ENCODE assay signal across 13 cellular contexts in genomic region chr9:99778308-99778707, GRCh38. TPM values are rescaled to one million over a fixed set of nuclear protein-coding genes. Genes with fewer than 3 reads are reported as not detected.
A peak's percentile ranks its signal among the peaks of the same experiment; 100 is the strongest.
DNase-seq lines count a peak whose midpoint lies in the region; ATAC-seq and TF ChIP-seq lines count a peak whose summit lies in the region.
"Had no signal": no experiment of that assay in that cellular context is flagged by ENCODE, and none has a peak within 500 bp of the region (broad histone marks: within the 10 kb centered on the region; RNA-seq: fewer than 3 reads in every experiment).

No MANE protein-coding gene starts in this region.

- H3K27me3 Mint-ChIP-seq in activated CD8-positive, alpha-beta memory T cell treated with anti-CD3 and anti-CD28 coated beads, Interleukin-2, amount 10 ng/mL, durations not matched to agents 7 days and 5 days, result peaks cover 12% of the 10 kb centered on the region

- peak; percentile 54 for DNase-seq in activated CD8-positive, alpha-beta memory T cell treated with anti-CD3 and anti-CD28 coated beads, Interleukin-2, amount 10 ng/mL, durations not matched to agents 7 days and 5 days
- no peak for DNase-seq in activated CD8-positive, alpha-beta memory T cell treated with anti-CD3 and anti-CD28 coated beads, Interleukin-2, amount 50 U/mL, for 48 hours
- peak; percentile 61 for DNase-seq in fibroblast of the aortic adventitia (ENCODE audit: low read depth)
- no peak for DNase-seq in stimulated activated effector memory CD8-positive, alpha-beta T cell treated with anti-CD3 and anti-CD28 coated beads, Interleukin-12 subunit alpha, Interleukin-12 subunit beta, amount 100 ng/mL, for 72 hours (ENCODE audit: low spot score in 2 of 2)
- no peak for DNase-seq in transverse colon
- DNase-seq in NCI-H1417 (lab: John Stamatoyannopoulos, UW), result no peak
- DNase-seq in esophagus squamous epithelium (lab: John Stamatoyannopoulos, UW), result no peak
- DNase-seq: endodermal cell, NCI-H2171 treated with DMSO at 0.1 percent for 48 hours had no signal

- intact Hi-C loops in transverse colon (cut with DNase I; ENCODE audit: low total_unique reads), result no loop called here
- intact Hi-C loops in esophagus squamous epithelium (cut with DNase I), result no loop called here

- H3K27ac Mint-ChIP-seq in activated CD8-positive, alpha-beta memory T cell treated with anti-CD3 and anti-CD28 coated beads, Interleukin-2, amount 10 ng/mL, durations not matched to agents 7 days and 5 days, result no peak overlapping the region
- H3K27ac Mint-ChIP-seq in stimulated activated effector memory CD8-positive, alpha-beta T cell treated with anti-CD3 and anti-CD28 coated beads, Interleukin-12 subunit alpha, Interleukin-12 subunit beta, amount 100 ng/mL, for 72 hours, result peak overlapping the region; percentile 76
- H3K27ac Mint-ChIP-seq: CD4-positive, CD25-positive, alpha-beta regulatory T cell; endodermal cell; nephron had no signal

- no peak for TF ChIP-seq EP300 in transverse colon (IDR thresholded peaks at IDR 0.05; ENCODE audit: low read depth)

- ATAC-seq in activated CD8-positive, alpha-beta memory T cell treated with anti-CD3 and anti-CD28 coated beads, Interleukin-2, amount 10 ng/mL, durations not matched to agents 7 days and 5 days, result peak; percentile 80
- peak; percentile 100 for ATAC-seq in SK-N-SH treated with all-trans-retinoic acid at 6 μM for 48 hours
- peak; percentile 87 for ATAC-seq in stimulated activated effector memory CD8-positive, alpha-beta T cell treated with anti-CD3 and anti-CD28 coated beads, Interleukin-12 subunit alpha, Interleukin-12 subunit beta, amount 100 ng/mL, for 72 hours

- H3K27me3 ChIP-seq in transverse colon, result no peaks in the 10 kb centered on the region
- no peaks in the 10 kb centered on the region for H3K27me3 ChIP-seq in esophagus squamous epithelium

- H3K27ac ChIP-seq in transverse colon, result no peak overlapping the region
- no peak overlapping the region for H3K27ac ChIP-seq in esophagus squamous epithelium
- H3K27ac ChIP-seq: VCaP had no signal

- TF ChIP-seq POLR2A in transverse colon (IDR thresholded peaks at IDR 0.05) (no peak), esophagus squamous epithelium (IDR thresholded peaks at IDR 0.05) (no peak)

- peaks cover 13% of the 10 kb centered on the region for H3K4me1 Mint-ChIP-seq in activated CD8-positive, alpha-beta memory T cell treated with anti-CD3 and anti-CD28 coated beads, Interleukin-2, amount 10 ng/mL, durations not matched to agents 7 days and 5 days
- H3K4me1 Mint-ChIP-seq in stimulated activated effector memory CD8-positive, alpha-beta T cell treated with anti-CD3 and anti-CD28 coated beads, Interleukin-12 subunit alpha, Interleukin-12 subunit beta, amount 100 ng/mL, for 72 hours, result peaks cover 12% of the 10 kb centered on the region
- H3K4me1 Mint-ChIP-seq: CD4-positive, CD25-positive, alpha-beta regulatory T cell; endodermal cell; nephron had no signal

- no peak overlapping the region for H3K4me3 Mint-ChIP-seq in activated CD8-positive, alpha-beta memory T cell treated with anti-CD3 and anti-CD28 coated beads, Interleukin-2, amount 10 ng/mL, durations not matched to agents 7 days and 5 days
- no peak overlapping the region for H3K4me3 Mint-ChIP-seq in stimulated activated effector memory CD8-positive, alpha-beta T cell treated with anti-CD3 and anti-CD28 coated beads, Interleukin-12 subunit alpha, Interleukin-12 subunit beta, amount 100 ng/mL, for 72 hours
- H3K4me3 Mint-ChIP-seq: CD4-positive, CD25-positive, alpha-beta regulatory T cell; endodermal cell; nephron had no signal

- WGBS in transverse colon (ENCODE audit: low coverage in 1 of 2), 2 donors, result 67 to 81% methylated on average over 2 of the region's 2 CpGs
- 48 to 49% methylated on average over 2 of the region's 2 CpGs for WGBS in esophagus squamous epithelium, 2 donors

- in situ Hi-C loops in transverse colon (cut with MboI; ENCODE audit: low pct_ligation_motif_present in 1 of 4, low pct_unique_long_range_greater_than_20kb in 1 of 4, low sequenced_read_pairs in 3 of 4), result no loop called here

- no peaks in the 10 kb centered on the region for H3K9me3 ChIP-seq in transverse colon
- no peaks in the 10 kb centered on the region for H3K9me3 ChIP-seq in esophagus squamous epithelium

- H3K4me3 ChIP-seq in fibroblast of the aortic adventitia (ENCODE audit: low read depth, low read length) (no peak overlapping the region), transverse colon (no peak overlapping the region), esophagus squamous epithelium (no peak overlapping the region)

- CTCF ChIA-PET in activated CD8-positive, alpha-beta memory T cell treated with anti-CD3 and anti-CD28 coated beads, Interleukin-2, amount 10 ng/mL, durations not matched to agents 7 days and 5 days (lab: Charles Lee), result no interaction called here

- H3K36me3 ChIP-seq in transverse colon, result no peaks in the 10 kb centered on the region
- H3K36me3 ChIP-seq in esophagus squamous epithelium, result no peaks in the 10 kb centered on the region

- TF ChIP-seq CTCF in fibroblast of the aortic adventitia (IDR thresholded peaks at IDR 0.05; ENCODE audit: insufficient read depth, low read length), result no peak
- no peak for TF ChIP-seq CTCF in transverse colon (IDR thresholded peaks at IDR 0.05)
- TF ChIP-seq CTCF in esophagus squamous epithelium (IDR thresholded peaks at IDR 0.05), result no peak

- no peaks in the 10 kb centered on the region for H3K9me3 Mint-ChIP-seq in activated CD8-positive, alpha-beta memory T cell treated with anti-CD3 and anti-CD28 coated beads, Interleukin-2, amount 10 ng/mL, durations not matched to agents 7 days and 5 days (ENCODE audit: low read depth)
- no peaks in the 10 kb centered on the region for H3K9me3 Mint-ChIP-seq in stimulated activated effector memory CD8-positive, alpha-beta T cell treated with anti-CD3 and anti-CD28 coated beads, Interleukin-12 subunit alpha, Interleukin-12 subunit beta, amount 100 ng/mL, for 72 hours
- H3K9me3 Mint-ChIP-seq: endodermal cell, nephron had no signal

- peaks cover 2% of the 10 kb centered on the region for H3K36me3 Mint-ChIP-seq in activated CD8-positive, alpha-beta memory T cell treated with anti-CD3 and anti-CD28 coated beads, Interleukin-2, amount 10 ng/mL, durations not matched to agents 7 days and 5 days
- no peaks in the 10 kb centered on the region for H3K36me3 Mint-ChIP-seq in stimulated activated effector memory CD8-positive, alpha-beta T cell treated with anti-CD3 and anti-CD28 coated beads, Interleukin-12 subunit alpha, Interleukin-12 subunit beta, amount 100 ng/mL, for 72 hours
- H3K36me3 Mint-ChIP-seq: CD4-positive, CD25-positive, alpha-beta regulatory T cell had no signal

- H3K4me1 ChIP-seq in transverse colon (no peaks in the 10 kb centered on the region), esophagus squamous epithelium (no peaks in the 10 kb centered on the region)

TF ChIP-seq in SK-N-SH treated with all-trans-retinoic acid at 6 μM for 48 hours, 23 proteins besides CTCF, POLR2A, EP300 and RAD21 (continues in another document):
- no peak for TF ChIP-seq ZNF8 (CRISPR knock-in tag; IDR thresholded peaks at IDR 0.05)
- no peak for TF ChIP-seq ESRRG (CRISPR knock-in tag; IDR thresholded peaks at IDR 0.05)
- no peak for TF ChIP-seq POU6F1 (CRISPR knock-in tag; IDR thresholded peaks at IDR 0.05; ENCODE audit: borderline replicate concordance, low read depth)
- no peak for TF ChIP-seq TCF4 (CRISPR knock-in tag; IDR thresholded peaks at IDR 0.05; ENCODE audit: borderline replicate concordance)
- no peak for TF ChIP-seq ZNF565 (CRISPR knock-in tag; conservative IDR thresholded peaks at IDR 0.05; ENCODE audit: low read depth)
- no peak for TF ChIP-seq ZFP3 (CRISPR knock-in tag; IDR thresholded peaks at IDR 0.05)
- no peak for TF ChIP-seq TSHZ2 (CRISPR knock-in tag; IDR thresholded peaks at IDR 0.05)

RNA-seq across cellular contexts. Expression of gene NR4A3, which starts 43.4 kb away (rescaled TPM):
- total RNA-seq in activated CD8-positive, alpha-beta memory T cell treated with anti-CD3 and anti-CD28 coated beads, Interleukin-2, amount 10 ng/mL, durations not matched to agents 7 days and 5 days, result 10 to 100 TPM in 1 of 2 experiments, 1 to 10 TPM in 1; 3.6 to 20.4 TPM
- 1.1 and 1.5 TPM in 2 replicates for total RNA-seq in fibroblast of the aortic adventitia (ENCODE audit: low replicate concordance)
- 1 to 10 TPM in 2 of 4 donors, under 1 TPM in 2; 0.48 to 3.4 (median 1.3) TPM for total RNA-seq in transverse colon
- total RNA-seq in esophagus squamous epithelium, result under 1 TPM in 3 of 4 donors, not detected in 1; 0.08 to 0.76 (median 0.35) TPM

Comparison
In these comparisons a context has a peak if more than half of its experiments do, and no peak if none do; other contexts are left out.
1. DNase-seq: peak in activated CD8-positive, alpha-beta memory T cell treated with anti-CD3 and anti-CD28 coated beads, Interleukin-2, amount 10 ng/mL, durations not matched to agents 7 days and 5 days (single experiment) and fibroblast of the aortic adventitia (single experiment); none in activated CD8-positive, alpha-beta memory T cell treated with anti-CD3 and anti-CD28 coated beads, Interleukin-2, amount 50 U/mL, for 48 hours (single experiment), stimulated activated effector memory CD8-positive, alpha-beta T cell treated with anti-CD3 and anti-CD28 coated beads, Interleukin-12 subunit alpha, Interleukin-12 subunit beta, amount 100 ng/mL, for 72 hours (0 of 2), transverse colon (single experiment), NCI-H1417 (0 of 3) and esophagus squamous epithelium (single experiment).
2. Peak in every context shown above with its lines, with median percentiles within 50 percentile points of each other: ATAC-seq.